Comparison of ENCODE assay signal across 1 cellular context in the genomic region with DNA sequence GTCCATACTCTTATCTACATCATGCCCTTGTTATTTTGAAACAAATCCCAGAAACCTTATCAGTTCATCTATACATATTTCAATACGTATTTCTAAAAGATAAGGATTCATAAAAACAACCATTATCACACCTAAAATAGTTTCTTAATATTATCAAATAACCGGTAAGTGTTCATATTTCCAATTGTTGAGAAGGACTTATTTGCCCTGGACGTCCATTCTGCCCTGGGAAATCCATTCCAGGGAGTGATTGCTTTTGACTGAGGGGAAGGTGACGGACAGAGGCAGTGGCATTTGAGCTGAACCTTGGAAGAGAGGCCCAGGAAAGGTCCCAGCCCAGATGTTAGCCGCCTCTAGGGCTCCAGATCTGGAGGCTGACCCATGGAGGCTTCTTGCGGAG.
TF ChIP-seq lines count a peak whose summit lies in the region.

No MANE protein-coding gene starts in this region.

TF ChIP-seq in HepG2, 621 proteins besides CTCF, POLR2A, EP300 and RAD21:
- TF ChIP-seq, protein P1, sequence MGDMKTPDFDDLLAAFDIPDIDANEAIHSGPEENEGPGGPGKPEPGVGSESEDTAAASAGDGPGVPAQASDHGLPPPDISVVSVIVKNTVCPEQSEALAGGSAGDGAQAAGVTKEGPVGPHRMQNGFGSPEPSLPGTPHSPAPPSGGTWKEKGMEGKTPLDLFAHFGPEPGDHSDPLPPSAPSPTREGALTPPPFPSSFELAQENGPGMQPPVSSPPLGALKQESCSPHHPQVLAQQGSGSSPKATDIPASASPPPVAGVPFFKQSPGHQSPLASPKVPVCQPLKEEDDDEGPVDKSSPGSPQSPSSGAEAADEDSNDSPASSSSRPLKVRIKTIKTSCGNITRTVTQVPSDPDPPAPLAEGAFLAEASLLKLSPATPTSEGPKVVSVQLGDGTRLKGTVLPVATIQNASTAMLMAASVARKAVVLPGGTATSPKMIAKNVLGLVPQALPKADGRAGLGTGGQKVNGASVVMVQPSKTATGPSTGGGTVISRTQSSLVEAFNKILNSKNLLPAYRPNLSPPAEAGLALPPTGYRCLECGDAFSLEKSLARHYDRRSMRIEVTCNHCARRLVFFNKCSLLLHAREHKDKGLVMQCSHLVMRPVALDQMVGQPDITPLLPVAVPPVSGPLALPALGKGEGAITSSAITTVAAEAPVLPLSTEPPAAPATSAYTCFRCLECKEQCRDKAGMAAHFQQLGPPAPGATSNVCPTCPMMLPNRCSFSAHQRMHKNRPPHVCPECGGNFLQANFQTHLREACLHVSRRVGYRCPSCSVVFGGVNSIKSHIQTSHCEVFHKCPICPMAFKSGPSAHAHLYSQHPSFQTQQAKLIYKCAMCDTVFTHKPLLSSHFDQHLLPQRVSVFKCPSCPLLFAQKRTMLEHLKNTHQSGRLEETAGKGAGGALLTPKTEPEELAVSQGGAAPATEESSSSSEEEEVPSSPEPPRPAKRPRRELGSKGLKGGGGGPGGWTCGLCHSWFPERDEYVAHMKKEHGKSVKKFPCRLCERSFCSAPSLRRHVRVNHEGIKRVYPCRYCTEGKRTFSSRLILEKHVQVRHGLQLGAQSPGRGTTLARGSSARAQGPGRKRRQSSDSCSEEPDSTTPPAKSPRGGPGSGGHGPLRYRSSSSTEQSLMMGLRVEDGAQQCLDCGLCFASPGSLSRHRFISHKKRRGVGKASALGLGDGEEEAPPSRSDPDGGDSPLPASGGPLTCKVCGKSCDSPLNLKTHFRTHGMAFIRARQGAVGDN (CRISPR knock-in tag; IDR thresholded peaks at IDR 0.05) = no peak
- TF ChIP-seq CEBPG (CRISPR knock-in tag; IDR thresholded peaks at IDR 0.05) (no peak), EEA1 (CRISPR knock-in tag; IDR thresholded peaks at IDR 0.05; ENCODE audit: borderline replicate concordance) (no peak), ZNF788 (CRISPR knock-in tag; IDR thresholded peaks at IDR 0.05; ENCODE audit: borderline replicate concordance) (no peak), ZKSCAN5 (CRISPR knock-in tag; IDR thresholded peaks at IDR 0.05) (no peak), ATAD3A (CRISPR knock-in tag; IDR thresholded peaks at IDR 0.05) (no peak), NCOA2 (CRISPR knock-in tag; IDR thresholded peaks at IDR 0.05) (no peak), RARA (CRISPR knock-in tag; IDR thresholded peaks at IDR 0.05) (no peak), POLR2AphosphoS5 (IDR thresholded peaks at IDR 0.05; ENCODE audit: low read depth, low read length) (no peak), CCDC6 (CRISPR knock-in tag; IDR thresholded peaks at IDR 0.05) (no peak), ZNF331 (CRISPR knock-in tag; IDR thresholded peaks at IDR 0.05) (no peak), TGIF2 (CRISPR knock-in tag; IDR thresholded peaks at IDR 0.05) (no peak), LCORL (IDR thresholded peaks at IDR 0.05) (no peak), LCORL (CRISPR knock-in tag; IDR thresholded peaks at IDR 0.05) (no peak), PPARG (CRISPR knock-in tag; conservative IDR thresholded peaks at IDR 0.05) (no peak), NFYC (CRISPR knock-in tag; IDR thresholded peaks at IDR 0.05) (no peak), SMAD3 (CRISPR knock-in tag; IDR thresholded peaks at IDR 0.05) (no peak)
- TF ChIP-seq, protein P2, sequence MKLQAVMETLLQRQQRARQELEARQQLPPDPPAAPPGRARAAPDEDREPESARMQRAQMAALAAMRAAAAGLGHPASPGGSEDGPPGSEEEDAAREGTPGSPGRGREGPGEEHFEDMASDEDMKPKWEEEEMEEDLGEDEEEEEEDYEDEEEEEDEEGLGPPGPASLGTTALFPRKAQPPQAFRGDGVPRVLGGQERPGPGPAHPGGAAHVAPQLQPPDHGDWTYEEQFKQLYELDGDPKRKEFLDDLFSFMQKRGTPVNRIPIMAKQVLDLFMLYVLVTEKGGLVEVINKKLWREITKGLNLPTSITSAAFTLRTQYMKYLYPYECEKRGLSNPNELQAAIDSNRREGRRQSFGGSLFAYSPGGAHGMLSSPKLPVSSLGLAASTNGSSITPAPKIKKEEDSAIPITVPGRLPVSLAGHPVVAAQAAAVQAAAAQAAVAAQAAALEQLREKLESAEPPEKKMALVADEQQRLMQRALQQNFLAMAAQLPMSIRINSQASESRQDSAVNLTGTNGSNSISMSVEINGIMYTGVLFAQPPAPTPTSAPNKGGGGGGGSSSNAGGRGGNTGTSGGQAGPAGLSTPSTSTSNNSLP (IDR thresholded peaks at IDR 0.05; ENCODE audit: low read depth, low read length) = no peak
- TF ChIP-seq, protein P3, sequence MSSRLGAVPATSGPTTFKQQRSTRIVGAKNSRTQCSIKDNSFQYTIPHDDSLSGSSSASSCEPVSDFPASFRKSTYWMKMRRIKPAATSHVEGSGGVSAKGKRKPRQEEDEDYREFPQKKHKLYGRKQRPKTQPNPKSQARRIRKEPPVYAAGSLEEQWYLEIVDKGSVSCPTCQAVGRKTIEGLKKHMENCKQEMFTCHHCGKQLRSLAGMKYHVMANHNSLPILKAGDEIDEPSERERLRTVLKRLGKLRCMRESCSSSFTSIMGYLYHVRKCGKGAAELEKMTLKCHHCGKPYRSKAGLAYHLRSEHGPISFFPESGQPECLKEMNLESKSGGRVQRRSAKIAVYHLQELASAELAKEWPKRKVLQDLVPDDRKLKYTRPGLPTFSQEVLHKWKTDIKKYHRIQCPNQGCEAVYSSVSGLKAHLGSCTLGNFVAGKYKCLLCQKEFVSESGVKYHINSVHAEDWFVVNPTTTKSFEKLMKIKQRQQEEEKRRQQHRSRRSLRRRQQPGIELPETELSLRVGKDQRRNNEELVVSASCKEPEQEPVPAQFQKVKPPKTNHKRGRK (CRISPR knock-in tag; IDR thresholded peaks at IDR 0.05) = no peak
- TF ChIP-seq, protein P4, sequence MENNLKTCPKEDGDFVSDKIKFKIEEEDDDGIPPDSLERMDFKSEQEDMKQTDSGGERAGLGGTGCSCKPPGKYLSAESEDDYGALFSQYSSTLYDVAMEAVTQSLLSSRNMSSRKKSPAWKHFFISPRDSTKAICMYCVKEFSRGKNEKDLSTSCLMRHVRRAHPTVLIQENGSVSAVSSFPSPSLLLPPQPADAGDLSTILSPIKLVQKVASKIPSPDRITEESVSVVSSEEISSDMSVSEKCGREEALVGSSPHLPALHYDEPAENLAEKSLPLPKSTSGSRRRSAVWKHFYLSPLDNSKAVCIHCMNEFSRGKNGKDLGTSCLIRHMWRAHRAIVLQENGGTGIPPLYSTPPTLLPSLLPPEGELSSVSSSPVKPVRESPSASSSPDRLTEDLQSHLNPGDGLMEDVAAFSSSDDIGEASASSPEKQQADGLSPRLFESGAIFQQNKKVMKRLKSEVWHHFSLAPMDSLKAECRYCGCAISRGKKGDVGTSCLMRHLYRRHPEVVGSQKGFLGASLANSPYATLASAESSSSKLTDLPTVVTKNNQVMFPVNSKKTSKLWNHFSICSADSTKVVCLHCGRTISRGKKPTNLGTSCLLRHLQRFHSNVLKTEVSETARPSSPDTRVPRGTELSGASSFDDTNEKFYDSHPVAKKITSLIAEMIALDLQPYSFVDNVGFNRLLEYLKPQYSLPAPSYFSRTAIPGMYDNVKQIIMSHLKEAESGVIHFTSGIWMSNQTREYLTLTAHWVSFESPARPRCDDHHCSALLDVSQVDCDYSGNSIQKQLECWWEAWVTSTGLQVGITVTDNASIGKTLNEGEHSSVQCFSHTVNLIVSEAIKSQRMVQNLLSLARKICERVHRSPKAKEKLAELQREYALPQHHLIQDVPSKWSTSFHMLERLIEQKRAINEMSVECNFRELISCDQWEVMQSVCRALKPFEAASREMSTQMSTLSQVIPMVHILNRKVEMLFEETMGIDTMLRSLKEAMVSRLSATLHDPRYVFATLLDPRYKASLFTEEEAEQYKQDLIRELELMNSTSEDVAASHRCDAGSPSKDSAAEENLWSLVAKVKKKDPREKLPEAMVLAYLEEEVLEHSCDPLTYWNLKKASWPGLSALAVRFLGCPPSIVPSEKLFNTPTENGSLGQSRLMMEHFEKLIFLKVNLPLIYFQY (CRISPR knock-in tag; IDR thresholded peaks at IDR 0.05; ENCODE audit: borderline replicate concordance) = no peak
